Comparison of ENCODE assay signal across 7 cellular contexts in the genomic region with DNA sequence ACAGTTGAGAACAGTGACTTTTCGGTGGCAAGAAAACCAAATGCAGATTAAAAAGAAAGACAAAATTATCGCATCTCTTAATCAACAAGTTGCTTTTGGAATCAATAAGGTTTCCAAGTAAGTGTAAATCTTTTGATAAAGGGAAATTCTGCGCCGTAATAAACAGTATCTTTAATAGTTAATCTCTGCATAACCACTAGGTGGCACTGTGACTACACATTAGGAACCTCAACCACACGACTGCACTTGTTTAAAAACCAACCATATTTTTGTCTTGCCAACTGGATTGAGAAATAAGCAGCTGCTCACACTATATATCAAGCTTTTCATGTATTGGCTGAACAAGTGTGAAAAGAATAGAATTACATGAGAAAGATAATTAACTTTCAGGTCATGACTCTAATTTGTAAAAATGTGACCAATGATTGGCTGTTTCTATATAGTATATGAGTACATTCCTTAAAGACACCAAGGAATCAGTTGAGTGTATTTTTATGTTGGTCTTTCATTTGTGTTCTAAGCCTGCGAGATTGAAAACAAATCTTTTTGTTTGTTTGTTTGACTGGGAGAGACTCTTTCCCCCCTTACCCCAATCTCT.
A peak's percentile ranks its signal among the peaks of the same experiment; 100 is the strongest.
DNase-seq lines count a peak whose midpoint lies in the region; ATAC-seq, FAIRE-seq and TF ChIP-seq lines count a peak whose summit lies in the region.

No MANE protein-coding gene starts in this region.

- no peak overlapping the region for H4K8ac ChIP-seq in H9 (replicated peaks; ENCODE audit: insufficient read length, low read depth, low read length)

- peak; percentile 70; the same call in 2 of the 3 replicates for ATAC-seq in K562

- H3K27ac Mint-ChIP-seq in H9, result no peak overlapping the region

- H3K79me1 ChIP-seq in H9 (ENCODE audit: insufficient read depth, low read depth, low read length, poor library complexity, severe bottlenecking), result no peaks in the 10 kb centered on the region

- no peak overlapping the region for H2BK120ac ChIP-seq in H9 (ENCODE audit: low read depth, low read length, poor library complexity, severe bottlenecking)

- no peaks in the 10 kb centered on the region for H3K27me3 Mint-ChIP-seq in H9 (ENCODE audit: low read depth)

- no peak overlapping the region for H2BK5ac ChIP-seq in H9 (ENCODE audit: insufficient read length, low read length)

- H3K18ac ChIP-seq in H9 (ENCODE audit: insufficient read length, low read depth, low read length), result no peak overlapping the region

- no CpG with 5 or more reads among the region's 6 CpGs for WGBS in H9 (ENCODE audit: extremely low coverage, insufficient read length, low lambda C conversion rate)
- WGBS in K562 (ENCODE audit: insufficient coverage, low coverage, missing lambda C conversion rate), result 1% methylated on average over 5 of the region's 6 CpGs

- H3K27me3 ChIP-seq in H9 (ENCODE audit: insufficient read depth, low read length) (no peaks in the 10 kb centered on the region), K562 (ENCODE audit: control insufficient read depth in 2 of 2, insufficient read depth in 2 of 2, low read length in 2 of 2) (no peaks in the 10 kb centered on the region)

- TF ChIP-seq EP300 in K562 (IDR thresholded peaks at IDR 0.05; ENCODE audit: low read length), result no peak

- CTCF ChIA-PET in K562 (lab: Yijun Ruan, JAX; ENCODE audit: low intra/inter-chr PET ratio), result interaction anchor here (0.6 to 0.9 kb wide), 3 partner anchors 146 to 252 kb away, joined by 3 to 4 read pairs (median 3); no protein-coding TSS in a partner anchor

- no peak overlapping the region for H3K4me3 Mint-ChIP-seq in H9

- no peaks in the 10 kb centered on the region for H3K9me3 ChIP-seq in H9 (ENCODE audit: control insufficient read depth, low read depth, low read length)
- H3K9me3 ChIP-seq in K562 (replicated peaks; ENCODE audit: control insufficient read depth, insufficient read depth, low read depth, low read length), result no peaks in the 10 kb centered on the region

- peak; percentile 69 for TF ChIP-seq CTCF in GM10266 (IDR thresholded peaks at IDR 0.05; ENCODE audit: control insufficient read depth, insufficient read depth, low read depth, missing control alignments)
- TF ChIP-seq CTCF in H9 (conservative IDR thresholded peaks at IDR 0.05), result peak; percentile 85
- peak; percentile 38 to 71 (median 59); a peak in 5 of 6 replicates for TF ChIP-seq CTCF in K562 (IDR thresholded peaks at IDR 0.05 in 2 of 3, conservative IDR thresholded peaks at IDR 0.05 in 1 of 3; ENCODE audit: insufficient read depth in 2 of 3, low read depth in 1 of 3, low read length in 3 of 3)

- no peak overlapping the region for H3T11ph ChIP-seq in H9 (ENCODE audit: low read length)

- BruUV-seq in K562 (replicated peaks; lab: Mats Ljungman, UMichigan), result no TSS peak

- H3K4me2 ChIP-seq in H9 (ENCODE audit: insufficient read depth, insufficient read length, low read length) (no peak overlapping the region), K562 (ENCODE audit: insufficient read depth, low read length) (no peak overlapping the region)

- H2BK12ac ChIP-seq in H9 (ENCODE audit: insufficient read length, low read depth, low read length), result no peak overlapping the region

- no peaks in the 10 kb centered on the region for H3K9me1 ChIP-seq in K562 (ENCODE audit: control insufficient read depth, insufficient read depth, low read length)

- no peak overlapping the region for H3K4ac ChIP-seq in H9 (ENCODE audit: low read depth, low read length)

- H2AK5ac ChIP-seq in H9 (ENCODE audit: insufficient read length, low read length), result no peak overlapping the region

- H2AFZ ChIP-seq in H9 (ENCODE audit: low read length) (no peak overlapping the region), K562 (ENCODE audit: low read depth, low read length) (no peak overlapping the region)

- peak; percentile 78 to 82 for TF ChIP-seq RAD21 in K562 (CRISPR knock-in tag; conservative IDR thresholded peaks at IDR 0.05 in 1 of 2, IDR thresholded peaks at IDR 0.05 in 1 of 2)

- H3K14ac ChIP-seq in H9 (ENCODE audit: insufficient read depth, low read length), result no peak overlapping the region

- no peak overlapping the region for H3K9ac ChIP-seq in H9 (ENCODE audit: extremely low read depth, insufficient read length, low read length)
- no peak overlapping the region for H3K9ac ChIP-seq in K562 (ENCODE audit: insufficient read depth in 1 of 2, low read depth in 2 of 2, low read length in 2 of 2)

- DNase-seq in GM10266 (ENCODE audit: extremely low spot score), result peak; percentile 43
- no peak for DNase-seq in H9
- DNase-seq in NCI-H1092 treated with DMSO at 0.1 percent for 48 hours (lab: John Stamatoyannopoulos, UW), result peak; percentile 72
- DNase-seq in SK-MEL-5 (ENCODE audit: low read depth, low spot score), result peak; percentile 74
- DNase-seq in K562 (ENCODE audit: extremely low read depth in 1 of 4, low spot score in 3 of 4), result peak; percentile 42 to 65 (median 46)
- peak; percentile 64 for DNase-seq in iPS-NIHi7 (ENCODE audit: extremely low spot score)
- peak; percentile 30 for DNase-seq in stimulated activated CD4-positive, alpha-beta T cell treated with anti-CD3 and anti-CD28 coated beads, Interleukin-2, amount 100 ng/mL, for 4 hours (ENCODE audit: low read depth)

- POLR2A ChIA-PET in K562 (lab: Yijun Ruan, JAX), result no interaction called here

- peaks cover 2 to 7% of the 10 kb centered on the region in 2 experiments; a peak in 3 of 5 replicates for H3K9me3 Mint-ChIP-seq in H9

- FAIRE-seq in K562 (lab: Jason Lieb, UNC), result peak; percentile 71

- H3K4me3 ChIP-seq in K562, result no peak overlapping the region

- H4K91ac ChIP-seq in H9 (ENCODE audit: insufficient read length, low read depth, low read length), result no peak overlapping the region

- no peak overlapping the region for H3K23ac ChIP-seq in H9 (ENCODE audit: insufficient read length, low read depth, low read length)

- H3K4me1 Mint-ChIP-seq in H9, result peaks cover 11% of the 10 kb centered on the region in 2 experiments

- H4K20me1 ChIP-seq in H9 (ENCODE audit: control insufficient read depth, insufficient read depth, insufficient read length), result no peaks in the 10 kb centered on the region
- H4K20me1 ChIP-seq in K562 (replicated peaks; ENCODE audit: control insufficient read depth, insufficient read depth, low read length), result no peaks in the 10 kb centered on the region

- no peaks in the 10 kb centered on the region for H3K79me2 ChIP-seq in H9 (ENCODE audit: insufficient read depth, low read length)
- H3K79me2 ChIP-seq in K562 (ENCODE audit: control insufficient read depth, insufficient read depth, low read length), result no peaks in the 10 kb centered on the region

- H4K5ac ChIP-seq in H9 (ENCODE audit: insufficient read length, low read depth, low read length), result no peak overlapping the region

- peaks cover 0 to 9% (median 6%) of the 10 kb centered on the region in 3 experiments; a peak in 4 of 7 replicates for H3K36me3 Mint-ChIP-seq in H9 (ENCODE audit: insufficient read depth in 1 of 3, low read depth in 3 of 3)

- intact Hi-C loops in K562 (cut with micrococcal nuclease), result loop anchor here (1.0 to 10.0 kb wide), 5 partner anchors 156 to 353 kb away; no protein-coding TSS in a partner anchor

- no peaks in the 10 kb centered on the region; the same call in 1 of the 2 replicates for H3K4me1 ChIP-seq in H9 (ENCODE audit: insufficient read depth, low read length)
- no peaks in the 10 kb centered on the region for H3K4me1 ChIP-seq in K562 (replicated peaks in 1 of 2; ENCODE audit: control insufficient read depth in 2 of 2, insufficient read depth in 2 of 2, low read length in 2 of 2)

- H3K56ac ChIP-seq in H9 (ENCODE audit: insufficient read length, low read depth, low read length), result no peak overlapping the region

- no peaks in the 10 kb centered on the region for H3K23me2 ChIP-seq in H9 (ENCODE audit: insufficient read length, low read depth, low read length, poor library complexity, severe bottlenecking)

- no peak overlapping the region for H2BK15ac ChIP-seq in H9 (ENCODE audit: low read depth, low read length)

- no peak overlapping the region for H2BK20ac ChIP-seq in H9 (ENCODE audit: low read depth, low read length, poor library complexity, severe bottlenecking)

- TF ChIP-seq POLR2A in K562 (conservative IDR thresholded peaks at IDR 0.05), result no peak

- H3K27ac ChIP-seq in H9 (ENCODE audit: insufficient read length, low read depth, low read length) (no peak overlapping the region), K562 (ENCODE audit: extremely low read depth, low read depth, low read length) (no peak overlapping the region)

- H3K36me3 ChIP-seq in K562 (ENCODE audit: control insufficient read depth, insufficient read depth, low read length), result no peaks in the 10 kb centered on the region

- in situ Hi-C loops in SK-MEL-5 (cut with HindIII; ENCODE audit: low pct_unique_long_range_greater_than_20kb, low sequenced_read_pairs) (no loop called here), K562 (cut with MboI) (loop anchor here (10.0 kb wide), 1 partner anchor 243 kb away; no protein-coding TSS in a partner anchor)

TF ChIP-seq in K562, 482 proteins besides CTCF, POLR2A, EP300 and RAD21 (continues in another document):
- peak; percentile 47; the same call in 1 of the 2 replicates for TF ChIP-seq SMC3 (conservative IDR thresholded peaks at IDR 0.05; ENCODE audit: insufficient read depth, low read depth, low read length)
- TF ChIP-seq BRCA1 (IDR thresholded peaks at IDR 0.05), result no peak
- no peak for TF ChIP-seq BRCA1 (CRISPR knock-in tag; IDR thresholded peaks at IDR 0.05)
- TF ChIP-seq, protein P1, sequence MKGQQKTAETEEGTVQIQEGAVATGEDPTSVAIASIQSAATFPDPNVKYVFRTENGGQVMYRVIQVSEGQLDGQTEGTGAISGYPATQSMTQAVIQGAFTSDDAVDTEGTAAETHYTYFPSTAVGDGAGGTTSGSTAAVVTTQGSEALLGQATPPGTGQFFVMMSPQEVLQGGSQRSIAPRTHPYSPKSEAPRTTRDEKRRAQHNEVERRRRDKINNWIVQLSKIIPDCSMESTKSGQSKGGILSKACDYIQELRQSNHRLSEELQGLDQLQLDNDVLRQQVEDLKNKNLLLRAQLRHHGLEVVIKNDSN (CRISPR knock-in tag; IDR thresholded peaks at IDR 0.05), result no peak
- TF ChIP-seq, protein P2, sequence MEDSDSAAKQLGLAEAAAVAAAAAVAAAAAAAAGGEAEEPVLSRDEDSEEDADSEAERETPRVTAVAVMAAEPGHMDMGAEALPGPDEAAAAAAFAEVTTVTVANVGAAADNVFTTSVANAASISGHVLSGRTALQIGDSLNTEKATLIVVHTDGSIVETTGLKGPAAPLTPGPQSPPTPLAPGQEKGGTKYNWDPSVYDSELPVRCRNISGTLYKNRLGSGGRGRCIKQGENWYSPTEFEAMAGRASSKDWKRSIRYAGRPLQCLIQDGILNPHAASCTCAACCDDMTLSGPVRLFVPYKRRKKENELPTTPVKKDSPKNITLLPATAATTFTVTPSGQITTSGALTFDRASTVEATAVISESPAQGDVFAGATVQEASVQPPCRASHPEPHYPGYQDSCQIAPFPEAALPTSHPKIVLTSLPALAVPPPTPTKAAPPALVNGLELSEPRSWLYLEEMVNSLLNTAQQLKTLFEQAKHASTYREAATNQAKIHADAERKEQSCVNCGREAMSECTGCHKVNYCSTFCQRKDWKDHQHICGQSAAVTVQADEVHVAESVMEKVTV (CRISPR knock-in tag; IDR thresholded peaks at IDR 0.05), result peak; percentile 61
- no peak for TF ChIP-seq ZFPM2 (CRISPR knock-in tag; IDR thresholded peaks at IDR 0.05)
